ENCODE assay signal across 34 cellular contexts in the genomic region with DNA sequence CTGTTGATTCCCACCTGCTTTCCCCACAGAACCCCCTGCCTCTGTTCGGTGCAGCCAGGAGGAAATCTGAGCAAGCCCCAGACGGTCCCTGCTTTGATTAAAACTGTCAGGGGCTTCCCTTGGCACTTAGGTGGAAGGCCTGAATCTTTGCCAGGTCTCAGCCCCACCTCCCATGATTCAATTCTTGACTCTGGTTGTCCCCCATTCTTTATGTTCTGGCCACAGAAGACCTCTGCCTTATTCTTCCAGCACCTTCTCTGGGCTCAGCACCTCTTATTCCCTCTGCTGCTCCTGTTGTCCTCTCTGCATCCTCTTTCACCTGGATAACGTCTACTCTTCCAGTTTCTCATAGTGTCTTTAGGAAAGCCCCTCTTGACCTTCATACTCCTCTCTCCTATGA.
"Had no signal": no experiment of that assay in that cellular context is flagged by ENCODE, and none has a peak within 500 bp of the region (broad histone marks: within the 10 kb centered on the region; RNA-seq: fewer than 3 reads in every experiment).

No MANE protein-coding gene starts in this region.

- H3K4me1 ChIP-seq: body of pancreas, breast epithelium had no signal

- ATAC-seq: activated CD8-positive, alpha-beta memory T cell treated with anti-CD3 and anti-CD28 coated beads, Interleukin-2, amount 10 ng/mL, durations not matched to agents 7 days and 5 days; body of pancreas; Right ventricle myocardium inferior had no signal

- H3K36me3 ChIP-seq: breast epithelium had no signal

- H3K27ac ChIP-seq: body of pancreas, breast epithelium, PC-9, RWPE1, VCaP had no signal

- H3K36me3 Mint-ChIP-seq: activated CD8-positive, alpha-beta memory T cell treated with anti-CD3 and anti-CD28 coated beads, Interleukin-2, amount 10 ng/mL, durations not matched to agents 7 days and 5 days; activated naive CD8-positive, alpha-beta T cell treated with anti-CD3 and anti-CD28 coated beads, Interleukin-2, amount 10 ng/mL, durations not matched to agents 7 days and 5 days had no signal

- H3K27ac Mint-ChIP-seq: activated CD4-positive, alpha-beta memory T cell treated with anti-CD3 and anti-CD28 coated beads, Interleukin-2, amount 10 ng/mL, durations not matched to agents 7 days and 5 days; activated CD8-positive, alpha-beta memory T cell treated with anti-CD3 and anti-CD28 coated beads, Interleukin-2, amount 10 ng/mL, durations not matched to agents 7 days and 5 days; activated naive CD8-positive, alpha-beta T cell treated with anti-CD3 and anti-CD28 coated beads, Interleukin-2, amount 10 ng/mL, durations not matched to agents 7 days and 5 days had no signal

- H3K9me3 ChIP-seq: body of pancreas, breast epithelium had no signal

- H3K27me3 Mint-ChIP-seq: activated CD4-positive, alpha-beta memory T cell treated with anti-CD3 and anti-CD28 coated beads, Interleukin-2, amount 10 ng/mL, durations not matched to agents 7 days and 5 days; activated CD8-positive, alpha-beta memory T cell treated with anti-CD3 and anti-CD28 coated beads, Interleukin-2, amount 10 ng/mL, durations not matched to agents 7 days and 5 days had no signal

- H3K27me3 ChIP-seq: body of pancreas, breast epithelium had no signal

- H3K4me3 ChIP-seq: body of pancreas, breast epithelium, PC-9 had no signal

- DNase-seq: activated CD4-positive, alpha-beta memory T cell treated with anti-CD3 and anti-CD28 coated beads, Interleukin-2, amount 10 ng/mL, durations not matched to agents 7 days and 5 days; activated CD4-positive, alpha-beta T cell treated with anti-CD3 and anti-CD28 coated beads for 1 hour; activated CD4-positive, alpha-beta T cell treated with anti-CD3 and anti-CD28 coated beads for 48 hours; activated CD4-positive, CD25-positive, alpha-beta regulatory T cell; activated CD8-positive, alpha-beta memory T cell treated with anti-CD3 and anti-CD28 coated beads for 24 hours; activated CD8-positive, alpha-beta memory T cell treated with anti-CD3 and anti-CD28 coated beads, Interleukin-2, amount 10 ng/mL, durations not matched to agents 7 days and 5 days; activated CD8-positive, alpha-beta memory T cell treated with anti-CD3 and anti-CD28 coated beads, Interleukin-2, amount 50 U/mL, for 48 hours; activated effector memory CD4-positive, alpha-beta T cell treated with anti-CD3 and anti-CD28 coated beads, Interleukin-2, amount 50 U/mL, for 16 hours; activated naive CD4-positive, alpha-beta T cell; activated naive CD4-positive, alpha-beta T cell treated with anti-CD3 and anti-CD28 coated beads, Interleukin-2, amount 50 U/mL, for 16 hours; activated naive CD8-positive, alpha-beta T cell treated with anti-CD3 and anti-CD28 coated beads, Interleukin-2, amount 10 ng/mL, durations not matched to agents 7 days and 5 days; activated T-cell treated with anti-CD3 and anti-CD28 coated beads, Interleukin-2, amount 50 U/mL, for 48 hours; amygdala; body of pancreas; caudate nucleus; cerebellar nuclear complex; cortex of kidney; NCI-H1092 treated with DMSO at 0.1 percent for 48 hours; NCI-H1417 treated with DMSO at 0.1 percent for 48 hours; NCI-H187 treated with DMSO at 0.1 percent for 48 hours; NCI-H2081; NCI-H226; NCI-H446 treated with DMSO at 0.1 percent for 48 hours; NCI-H524; NK-92 treated with Interleukin-12 subunit alpha and Interleukin-12 subunit beta, amount 100 ng/mL, for 24 hours; PC-9; SW 1271; T-helper 1 cell; T-helper 2 cell; T-helper 9 cell had no signal

- H3K4me1 Mint-ChIP-seq: activated CD4-positive, alpha-beta memory T cell treated with anti-CD3 and anti-CD28 coated beads, Interleukin-2, amount 10 ng/mL, durations not matched to agents 7 days and 5 days; activated CD8-positive, alpha-beta memory T cell treated with anti-CD3 and anti-CD28 coated beads, Interleukin-2, amount 10 ng/mL, durations not matched to agents 7 days and 5 days; activated naive CD8-positive, alpha-beta T cell treated with anti-CD3 and anti-CD28 coated beads, Interleukin-2, amount 10 ng/mL, durations not matched to agents 7 days and 5 days had no signal

- H3K4me2 ChIP-seq: PC-9 had no signal

- H3K9me3 Mint-ChIP-seq: activated naive CD8-positive, alpha-beta T cell treated with anti-CD3 and anti-CD28 coated beads, Interleukin-2, amount 10 ng/mL, durations not matched to agents 7 days and 5 days had no signal

- H2AFZ ChIP-seq: PC-9 had no signal

- H3K4me3 Mint-ChIP-seq: activated CD4-positive, alpha-beta memory T cell treated with anti-CD3 and anti-CD28 coated beads, Interleukin-2, amount 10 ng/mL, durations not matched to agents 7 days and 5 days; activated CD8-positive, alpha-beta memory T cell treated with anti-CD3 and anti-CD28 coated beads, Interleukin-2, amount 10 ng/mL, durations not matched to agents 7 days and 5 days; activated naive CD8-positive, alpha-beta T cell treated with anti-CD3 and anti-CD28 coated beads, Interleukin-2, amount 10 ng/mL, durations not matched to agents 7 days and 5 days had no signal
